ENCODE assay signal across 22 cellular contexts in the genomic region with DNA sequence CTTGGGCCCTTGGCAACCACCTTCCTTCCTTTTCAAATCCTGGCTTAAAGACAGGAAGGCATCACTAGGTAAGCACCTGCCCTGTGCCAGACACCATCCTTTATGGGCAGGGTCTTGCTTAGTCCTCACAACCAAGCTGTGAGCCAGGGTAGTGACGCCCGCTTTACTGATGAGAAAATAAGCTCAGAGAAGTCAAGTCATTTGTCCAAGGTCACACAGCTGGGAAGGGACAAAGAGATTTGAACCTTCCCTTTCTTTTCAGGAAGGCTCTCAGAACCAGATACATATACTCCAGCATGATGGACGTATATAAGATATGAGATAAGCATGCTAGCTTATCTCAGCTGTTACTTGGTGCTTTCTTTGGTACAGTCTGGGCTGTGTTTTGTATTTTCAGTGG.
"Had no signal": no experiment of that assay in that cellular context is flagged by ENCODE, and none has a peak within 500 bp of the region (broad histone marks: within the 10 kb centered on the region; RNA-seq: fewer than 3 reads in every experiment).

No MANE protein-coding gene starts in this region.

- H3K4me1 Mint-ChIP-seq: IgD-negative memory B cell had no signal

- H3K36me3 Mint-ChIP-seq: IgD-negative memory B cell had no signal

- ATAC-seq: PC-3, SK-N-SH treated with all-trans-retinoic acid at 6 μM for 48 hours had no signal

- H3K9me3 ChIP-seq: Peyer's patch, SJCRH30 had no signal

- H3K27me3 ChIP-seq: MG63, Peyer's patch, SJCRH30 had no signal

- H3K4me1 ChIP-seq: Peyer's patch, SJCRH30 had no signal

- DNase-seq: KBM-7, MG63, NCI-H1092, NCI-H1105 treated with DMSO at 0.1 percent for 48 hours, NCI-H1417 treated with DMSO at 0.1 percent for 48 hours, NCI-H187, NCI-H2029, NCI-H2081 treated with DMSO at 0.1 percent for 48 hours, NCI-H2171, NCI-H226, NCI-H446, NCI-H510A, NCI-H524 treated with DMSO at 0.1 percent for 48 hours, NCI-H69, NCI-H774, PC-3, Peyer's patch, SHP77 treated with DMSO at 0.1 percent for 48 hours, SJCRH30, T-helper 1 cell had no signal

- H3K36me3 ChIP-seq: SJCRH30 had no signal

- H3K27ac ChIP-seq: Peyer's patch, SJCRH30 had no signal

- H3K9me3 Mint-ChIP-seq: IgD-negative memory B cell had no signal

- H3K4me3 ChIP-seq: MG63, Peyer's patch, SJCRH30 had no signal

- H3K4me3 Mint-ChIP-seq: IgD-negative memory B cell had no signal
